ENCODE assay signal across 1 cellular context in genomic region chr6:30782425-30783014, GRCh38.
TF ChIP-seq lines count a peak whose summit lies in the region.

No MANE protein-coding gene starts in this region.

TF ChIP-seq in GM12878, 131 proteins besides CTCF, POLR2A, EP300 and RAD21:
- TF ChIP-seq SIX5 (IDR thresholded peaks at IDR 0.05; ENCODE audit: low read depth, low read length, severe bottlenecking) (no peak), PAX8 (IDR thresholded peaks at IDR 0.05) (no peak), ATF2 (IDR thresholded peaks at IDR 0.05; ENCODE audit: low read length) (no peak), CHD1 (IDR thresholded peaks at IDR 0.05; ENCODE audit: low read depth, low read length) (no peak), POLR2AphosphoS2 (IDR thresholded peaks at IDR 0.05; ENCODE audit: low read depth, low read length) (no peak), SREBF2 (IDR thresholded peaks at IDR 0.05; ENCODE audit: low read length) (no peak), NR2C2 (IDR thresholded peaks at IDR 0.05; ENCODE audit: borderline replicate concordance, control insufficient read depth, insufficient read length, low read depth) (no peak), TAF1 (IDR thresholded peaks at IDR 0.05; ENCODE audit: borderline replicate concordance, low read depth, low read length) (no peak), WRNIP1 (IDR thresholded peaks at IDR 0.05; ENCODE audit: borderline replicate concordance, low read depth, low read length) (no peak), ETV6 (conservative IDR thresholded peaks at IDR 0.05 in 1 of 2, IDR thresholded peaks at IDR 0.05 in 1 of 2; ENCODE audit: borderline replicate concordance in 1 of 2, low read depth in 1 of 2) (no peak), ZNF207 (IDR thresholded peaks at IDR 0.05; ENCODE audit: borderline replicate concordance) (no peak), PML (IDR thresholded peaks at IDR 0.05; ENCODE audit: low read length) (no peak), CREB1 (IDR thresholded peaks at IDR 0.05; ENCODE audit: low read depth) (no peak), ESRRA (IDR thresholded peaks at IDR 0.05; ENCODE audit: low read length) (no peak), ZBTB40 (IDR thresholded peaks at IDR 0.05; ENCODE audit: borderline replicate concordance) (no peak), PKNOX1 (IDR thresholded peaks at IDR 0.05) (no peak), HDGF (IDR thresholded peaks at IDR 0.05) (no peak), YBX1 (IDR thresholded peaks at IDR 0.05) (no peak), E2F4 (IDR thresholded peaks at IDR 0.05; ENCODE audit: low read depth, low read length) (no peak)
TF ChIP-seq in GM12878: peak in this region for 0.
